1 cellular context compared by ENCODE assay signal in the genomic region with DNA sequence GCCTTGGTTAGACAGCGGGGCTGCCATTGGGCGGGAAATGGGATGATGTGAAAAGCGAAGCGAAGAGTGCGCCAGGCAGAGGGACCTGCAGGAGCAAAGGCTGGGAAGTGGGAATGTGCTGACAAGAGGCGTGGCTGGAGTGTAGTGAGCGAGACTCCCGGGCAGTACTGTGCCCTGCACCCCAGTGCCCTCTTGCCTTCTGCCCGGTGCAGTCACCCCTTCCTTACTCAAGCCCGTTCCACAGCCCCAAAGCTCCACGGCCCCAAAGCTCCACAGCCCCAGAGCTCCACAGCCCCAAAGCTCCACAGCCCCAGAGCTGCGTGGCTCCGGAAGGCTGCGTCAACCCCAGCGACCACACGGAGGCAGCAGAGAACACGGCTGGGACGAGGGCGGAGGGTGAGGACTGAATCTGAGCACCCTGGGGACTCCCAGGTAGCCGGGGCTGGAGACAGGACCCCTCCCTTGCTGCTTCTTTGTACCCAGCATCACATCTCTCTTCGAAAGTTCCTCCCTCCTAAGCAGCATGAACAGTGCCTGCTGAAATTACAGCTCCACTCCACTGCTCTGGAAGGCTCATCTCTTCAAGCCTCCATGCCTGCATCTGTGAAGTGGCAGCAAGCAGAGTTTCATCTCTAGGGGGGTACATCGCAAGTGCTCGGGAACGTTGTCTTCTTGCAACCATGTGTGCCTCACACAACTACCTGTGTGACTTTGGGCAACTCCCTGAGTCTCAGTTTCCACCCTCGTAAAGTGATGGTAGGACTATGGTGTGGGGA.
TF ChIP-seq lines count a peak whose summit lies in the region.

No MANE protein-coding gene starts in this region.

TF ChIP-seq in HCT116, 20 proteins besides CTCF, POLR2A, EP300 and RAD21 (continued from another document):
- TF ChIP-seq, protein P1, sequence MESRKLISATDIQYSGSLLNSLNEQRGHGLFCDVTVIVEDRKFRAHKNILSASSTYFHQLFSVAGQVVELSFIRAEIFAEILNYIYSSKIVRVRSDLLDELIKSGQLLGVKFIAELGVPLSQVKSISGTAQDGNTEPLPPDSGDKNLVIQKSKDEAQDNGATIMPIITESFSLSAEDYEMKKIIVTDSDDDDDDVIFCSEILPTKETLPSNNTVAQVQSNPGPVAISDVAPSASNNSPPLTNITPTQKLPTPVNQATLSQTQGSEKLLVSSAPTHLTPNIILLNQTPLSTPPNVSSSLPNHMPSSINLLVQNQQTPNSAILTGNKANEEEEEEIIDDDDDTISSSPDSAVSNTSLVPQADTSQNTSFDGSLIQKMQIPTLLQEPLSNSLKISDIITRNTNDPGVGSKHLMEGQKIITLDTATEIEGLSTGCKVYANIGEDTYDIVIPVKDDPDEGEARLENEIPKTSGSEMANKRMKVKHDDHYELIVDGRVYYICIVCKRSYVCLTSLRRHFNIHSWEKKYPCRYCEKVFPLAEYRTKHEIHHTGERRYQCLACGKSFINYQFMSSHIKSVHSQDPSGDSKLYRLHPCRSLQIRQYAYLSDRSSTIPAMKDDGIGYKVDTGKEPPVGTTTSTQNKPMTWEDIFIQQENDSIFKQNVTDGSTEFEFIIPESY (IDR thresholded peaks at IDR 0.05; ENCODE audit: extremely low read depth, insufficient replicate concordance, low read length) = no peak
- TF ChIP-seq ZFX (IDR thresholded peaks at IDR 0.05) (no peak), SIN3A (IDR thresholded peaks at IDR 0.05; ENCODE audit: low read depth) (no peak), FOSL1 (IDR thresholded peaks at IDR 0.05; ENCODE audit: low read depth) (no peak), SP1 (IDR thresholded peaks at IDR 0.05; ENCODE audit: low read depth) (no peak), EZH2 (IDR thresholded peaks at IDR 0.05) (no peak), EZH2phosphoT487 (IDR thresholded peaks at IDR 0.05; ENCODE audit: borderline replicate concordance) (no peak), SRF (IDR thresholded peaks at IDR 0.05; ENCODE audit: low read depth) (no peak)
TF ChIP-seq in HCT116: peak in this region for 0.
